ENCODE assay signal across 22 cellular contexts in genomic region chr3:135987647-135988046, GRCh38. TPM values are rescaled to one million over a fixed set of nuclear protein-coding genes. Genes with fewer than 3 reads are reported as not detected.
A peak's percentile ranks its signal among the peaks of the same experiment; 100 is the strongest.
DNase-seq lines count a peak whose midpoint lies in the region; ATAC-seq and TF ChIP-seq lines count a peak whose summit lies in the region.
"Had no signal": no experiment of that assay in that cellular context is flagged by ENCODE, and none has a peak within 500 bp of the region (broad histone marks: within the 10 kb centered on the region; RNA-seq: fewer than 3 reads in every experiment).

No MANE protein-coding gene starts in this region.

- H3K4me1 ChIP-seq in right cardiac atrium (ENCODE audit: control insufficient read depth, insufficient read depth, low read length), result peaks cover 3% of the 10 kb centered on the region

- H3K4me3 ChIP-seq in right cardiac atrium (ENCODE audit: low read length) (no peak overlapping the region), fibroblast of pulmonary artery (replicated peaks; ENCODE audit: low read depth, low read length) (no peak overlapping the region)
- H3K4me3 ChIP-seq: A549, PC-9 had no signal

- intact Hi-C loops in Right ventricle myocardium superior (cut with DNase I), result no loop called here
- intact Hi-C loops in right cardiac atrium (cut with DNase I), result no loop called here

- TF ChIP-seq CTCF in fibroblast of pulmonary artery (IDR thresholded peaks at IDR 0.05; ENCODE audit: low read length, missing control alignments), result no peak

- H3K9me3 ChIP-seq in right cardiac atrium (ENCODE audit: control insufficient read depth, low read length), result no peaks in the 10 kb centered on the region
- H3K9me3 ChIP-seq: A549, SK-N-SH had no signal

- DNase-seq in Right ventricle myocardium superior (no peak), right cardiac atrium (no peak), MV-4-11 (lab: John Stamatoyannopoulos, UW) (peak; percentile 53), fibroblast of pulmonary artery (ENCODE audit: low read depth) (peak; percentile 33), SKM-1 (lab: John Stamatoyannopoulos, UW; ENCODE audit: unreplicated experiment) (no peak)
- no peak for DNase-seq in activated CD4-positive, CD25-positive, alpha-beta regulatory T cell treated with anti-CD3 and anti-CD28 coated beads, Interleukin-2, amount 50 U/mL, for 72 hours
- DNase-seq: CD4-positive, CD25-positive, alpha-beta regulatory T cell; COR-L47; DMS 273 treated with DMSO at 0.1 percent for 48 hours; DMS79 treated with DMSO at 0.1 percent for 48 hours; KBM-7; NCI-H1105 treated with DMSO at 0.1 percent for 48 hours; NCI-H2081 treated with DMSO at 0.1 percent for 48 hours; NCI-H2171 treated with DMSO at 0.1 percent for 48 hours; NCI-H524 treated with DMSO at 0.1 percent for 48 hours; NCI-H82; PC-9; RPMI8226; SIG-M5; SK-N-SH had no signal

- peak; percentile 49 for ATAC-seq in Right ventricle myocardium superior (ENCODE audit: poor library complexity)
- no peak for ATAC-seq in right cardiac atrium
- no peak for ATAC-seq in GM21526 (IDR thresholded peaks at IDR 0.05; ENCODE audit: low FRiP score, unreplicated experiment)
- ATAC-seq: A549 had no signal

- WGBS in right cardiac atrium, result 91% methylated on average over 2 of the region's 2 CpGs

- no peaks in the 10 kb centered on the region for H3K27me3 ChIP-seq in right cardiac atrium (ENCODE audit: control insufficient read depth, insufficient read depth)

- H3K27ac ChIP-seq in right cardiac atrium (ENCODE audit: low read length), result no peak overlapping the region
- H3K27ac ChIP-seq: A549, PC-9 had no signal

RNA-seq across cellular contexts. Expression of gene PPP2R3A, which starts 22.1 kb away (rescaled TPM):
- total RNA-seq in Right ventricle myocardium superior, result 98.1 TPM
- 10 to 100 TPM; 40.9 to 89.6 (median 68.3) TPM for total RNA-seq in right cardiac atrium
- polyA plus RNA-seq in right cardiac atrium, result 26.4 TPM

Comparison
In these comparisons a context has a peak if more than half of its experiments do, and no peak if none do; other contexts are left out.
1. DNase-seq: peak in MV-4-11 (single experiment) and fibroblast of pulmonary artery (single experiment); none in Right ventricle myocardium superior (single experiment), right cardiac atrium (0 of 3), SKM-1 (single experiment) and activated CD4-positive, CD25-positive, alpha-beta regulatory T cell treated with anti-CD3 and anti-CD28 coated beads, Interleukin-2, amount 50 U/mL, for 72 hours (single experiment).